ENCODE assay signal across 1 cellular context in the genomic region with DNA sequence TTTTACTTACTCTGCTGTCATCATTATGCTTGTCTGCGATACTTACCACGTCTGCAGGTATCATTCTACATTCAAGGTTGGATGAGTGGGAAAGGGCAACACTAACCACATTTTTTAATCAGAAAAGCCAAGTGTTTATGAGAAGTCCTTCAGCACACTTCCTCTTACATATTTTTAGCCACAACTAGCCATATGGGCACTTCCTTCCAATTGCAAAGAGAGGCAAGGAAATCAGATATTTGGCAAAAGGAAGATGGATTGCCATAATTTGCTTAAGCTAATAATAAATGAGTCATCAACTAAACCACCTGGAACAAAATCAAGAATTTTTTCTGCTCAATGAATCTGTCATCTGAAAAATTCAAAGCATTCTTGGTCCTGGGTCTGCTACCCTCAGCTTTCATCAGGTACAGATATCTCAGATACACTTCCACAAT.
A peak's percentile ranks its signal among the peaks of the same experiment; 100 is the strongest.
TF ChIP-seq lines count a peak whose summit lies in the region.

No MANE protein-coding gene starts in this region.

TF ChIP-seq in K562, 482 proteins besides CTCF, POLR2A, EP300 and RAD21 (continued from another document):
- TF ChIP-seq, protein P1, sequence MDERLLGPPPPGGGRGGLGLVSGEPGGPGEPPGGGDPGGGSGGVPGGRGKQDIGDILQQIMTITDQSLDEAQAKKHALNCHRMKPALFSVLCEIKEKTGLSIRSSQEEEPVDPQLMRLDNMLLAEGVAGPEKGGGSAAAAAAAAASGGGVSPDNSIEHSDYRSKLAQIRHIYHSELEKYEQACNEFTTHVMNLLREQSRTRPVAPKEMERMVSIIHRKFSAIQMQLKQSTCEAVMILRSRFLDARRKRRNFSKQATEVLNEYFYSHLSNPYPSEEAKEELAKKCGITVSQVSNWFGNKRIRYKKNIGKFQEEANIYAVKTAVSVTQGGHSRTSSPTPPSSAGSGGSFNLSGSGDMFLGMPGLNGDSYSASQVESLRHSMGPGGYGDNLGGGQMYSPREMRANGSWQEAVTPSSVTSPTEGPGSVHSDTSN (CRISPR knock-in tag; IDR thresholded peaks at IDR 0.05; ENCODE audit: low read depth): no peak
- TF ChIP-seq, protein P1 (tag; conservative IDR thresholded peaks at IDR 0.05; ENCODE audit: low read depth): peak; percentile 41; the same call in 1 of the 2 replicates
- TF ChIP-seq FOXA3 (CRISPR knock-in tag; conservative IDR thresholded peaks at IDR 0.05 in 1 of 2, IDR thresholded peaks at IDR 0.05 in 1 of 2): 0 out of 4 replicates have a peak, but pooled peaks of 1 of the 2 experiments have one; percentile 46
- TF ChIP-seq SPI1 (IDR thresholded peaks at IDR 0.05; ENCODE audit: borderline replicate concordance, low read depth, low read length): peak; percentile 72; the same call in 1 of the 2 replicates
- no peak for TF ChIP-seq FOXA1 (IDR thresholded peaks at IDR 0.05; ENCODE audit: borderline replicate concordance)
- TF ChIP-seq FOSL1 (tag; conservative IDR thresholded peaks at IDR 0.05): peak; percentile 32; the same call in 1 of the 2 replicates
- TF ChIP-seq ZNF444 (CRISPR knock-in tag; IDR thresholded peaks at IDR 0.05): no peak
- TF ChIP-seq CBX3 (IDR thresholded peaks at IDR 0.05; ENCODE audit: borderline replicate concordance in 1 of 2, low read length in 2 of 2): no peak
